Comparison of ENCODE assay signal across 1 cellular context in the genomic region with DNA sequence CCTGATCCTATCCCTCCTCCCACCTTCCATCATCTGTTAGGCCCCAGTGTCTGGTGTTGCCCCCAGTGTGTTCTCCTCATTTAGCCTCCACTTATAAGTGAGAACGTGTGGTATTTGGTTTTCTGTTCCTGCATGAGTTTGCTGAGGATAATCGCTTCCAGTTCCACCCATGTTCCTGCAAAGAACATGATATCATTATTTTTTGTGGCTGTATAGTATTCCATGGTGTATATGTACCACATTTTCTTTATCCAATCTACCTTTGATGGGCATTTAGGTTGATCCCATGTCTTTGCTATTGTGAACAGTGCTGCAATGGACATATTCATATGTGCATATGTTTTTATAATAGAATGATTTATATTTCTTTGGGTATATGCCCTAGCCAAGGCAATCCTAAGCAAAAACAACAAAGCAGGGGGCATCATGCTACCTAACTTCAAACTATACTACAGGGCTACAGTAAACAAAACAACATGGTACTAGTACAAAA.
TF ChIP-seq lines count a peak whose summit lies in the region.

No MANE protein-coding gene starts in this region.

TF ChIP-seq in IMR-90, 13 proteins besides CTCF, POLR2A, EP300 and RAD21:
- TF ChIP-seq, protein P1, sequence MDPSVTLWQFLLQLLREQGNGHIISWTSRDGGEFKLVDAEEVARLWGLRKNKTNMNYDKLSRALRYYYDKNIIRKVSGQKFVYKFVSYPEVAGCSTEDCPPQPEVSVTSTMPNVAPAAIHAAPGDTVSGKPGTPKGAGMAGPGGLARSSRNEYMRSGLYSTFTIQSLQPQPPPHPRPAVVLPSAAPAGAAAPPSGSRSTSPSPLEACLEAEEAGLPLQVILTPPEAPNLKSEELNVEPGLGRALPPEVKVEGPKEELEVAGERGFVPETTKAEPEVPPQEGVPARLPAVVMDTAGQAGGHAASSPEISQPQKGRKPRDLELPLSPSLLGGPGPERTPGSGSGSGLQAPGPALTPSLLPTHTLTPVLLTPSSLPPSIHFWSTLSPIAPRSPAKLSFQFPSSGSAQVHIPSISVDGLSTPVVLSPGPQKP (IDR thresholded peaks at IDR 0.05; ENCODE audit: borderline replicate concordance, low read depth, low read length), result no peak
- TF ChIP-seq NFE2L2 (IDR thresholded peaks at IDR 0.05; ENCODE audit: low read depth, low read length) (no peak), RFX5 (IDR thresholded peaks at IDR 0.05; ENCODE audit: low read depth, low read length) (no peak), FOS (IDR thresholded peaks at IDR 0.05; ENCODE audit: low read depth, low read length) (no peak), CEBPB (IDR thresholded peaks at IDR 0.05; ENCODE audit: low read depth, low read length) (no peak), BHLHE40 (IDR thresholded peaks at IDR 0.05; ENCODE audit: low read depth, low read length) (no peak), MXI1 (IDR thresholded peaks at IDR 0.05; ENCODE audit: borderline replicate concordance, low read depth, low read length) (no peak), CHD1 (IDR thresholded peaks at IDR 0.05; ENCODE audit: low read depth, low read length) (no peak), MAFK (IDR thresholded peaks at IDR 0.05; ENCODE audit: low read depth, low read length) (no peak), MAZ (IDR thresholded peaks at IDR 0.05; ENCODE audit: borderline replicate concordance, low read depth, low read length) (no peak), RCOR1 (IDR thresholded peaks at IDR 0.05; ENCODE audit: insufficient replicate concordance, low read length) (no peak), SMC3 (IDR thresholded peaks at IDR 0.05; ENCODE audit: low read depth, low read length) (no peak)
- TF ChIP-seq, protein P2, sequence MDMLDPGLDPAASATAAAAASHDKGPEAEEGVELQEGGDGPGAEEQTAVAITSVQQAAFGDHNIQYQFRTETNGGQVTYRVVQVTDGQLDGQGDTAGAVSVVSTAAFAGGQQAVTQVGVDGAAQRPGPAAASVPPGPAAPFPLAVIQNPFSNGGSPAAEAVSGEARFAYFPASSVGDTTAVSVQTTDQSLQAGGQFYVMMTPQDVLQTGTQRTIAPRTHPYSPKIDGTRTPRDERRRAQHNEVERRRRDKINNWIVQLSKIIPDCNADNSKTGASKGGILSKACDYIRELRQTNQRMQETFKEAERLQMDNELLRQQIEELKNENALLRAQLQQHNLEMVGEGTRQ (IDR thresholded peaks at IDR 0.05; ENCODE audit: low read depth, low read length), result no peak
